ENCODE assay signal across 8 cellular contexts in the genomic region with DNA sequence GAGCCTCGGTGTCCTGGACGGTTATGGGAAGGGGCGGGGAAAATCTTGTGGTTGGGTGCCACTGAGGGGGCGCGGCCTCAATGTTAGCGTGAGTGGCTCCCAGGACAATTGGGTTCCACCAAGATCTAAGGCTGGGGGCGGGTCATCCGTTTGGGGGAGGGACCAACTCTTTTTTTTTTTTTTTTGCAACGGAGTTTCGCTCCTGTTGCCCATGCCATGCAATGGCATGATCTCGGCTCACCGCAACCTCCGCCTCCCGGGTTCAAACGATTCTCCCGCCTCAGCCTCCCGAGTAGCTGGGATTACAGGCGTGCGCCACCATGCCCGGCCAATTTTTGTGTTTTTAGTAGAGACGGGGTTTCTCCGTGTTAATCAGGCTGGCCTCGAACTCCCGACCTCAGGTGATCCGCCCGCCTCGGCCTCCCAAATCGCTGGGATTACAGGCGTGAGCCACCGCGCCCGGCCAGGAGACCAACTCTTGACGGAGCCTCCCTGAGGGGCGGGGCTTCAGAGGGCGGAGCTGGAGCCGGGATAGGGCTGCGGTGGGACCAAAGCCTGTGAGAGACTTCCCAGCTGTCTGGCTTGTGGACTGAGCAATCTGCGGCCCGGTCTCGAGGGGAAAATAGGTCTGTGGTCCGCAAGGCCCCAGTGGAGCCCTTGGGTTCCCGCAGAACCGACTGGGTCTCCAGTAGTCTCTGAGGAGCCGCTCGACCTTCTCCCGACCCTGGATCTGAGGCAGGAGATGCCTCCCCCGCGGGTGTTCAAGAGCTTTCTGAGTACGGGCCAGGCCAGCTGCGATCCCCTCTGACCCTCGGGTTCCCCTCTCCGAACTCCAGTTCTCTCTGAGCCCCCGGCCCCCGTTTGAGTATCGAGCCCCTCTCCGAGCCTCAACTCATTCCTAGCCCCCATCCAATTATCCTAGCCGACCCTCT. TPM values are rescaled to one million over a fixed set of nuclear protein-coding genes. Genes with fewer than 3 reads are reported as not detected.
A peak's percentile ranks its signal among the peaks of the same experiment; 100 is the strongest.
DNase-seq lines count a peak whose midpoint lies in the region; ATAC-seq, FAIRE-seq and TF ChIP-seq lines count a peak whose summit lies in the region.

No MANE protein-coding gene starts in this region.

- POLR2A ChIA-PET in SK-N-SH (lab: Yijun Ruan, JAX) (interaction anchor here (0.6 to 6.5 kb wide), 15 partner anchors 8 to 326 kb away, joined by 3 to 33 read pairs (median 4); a partner anchor contains a TSS), GM12878 (lab: Charles Lee) (interaction anchor here (0.6 to 5.0 kb wide), 6 partner anchors 42 to 849 kb away, joined by 3 to 24 read pairs (median 4); a partner anchor contains a TSS)

- FAIRE-seq in GM12878 (lab: Jason Lieb, UNC): no peak

- peaks cover 14% of the 10 kb centered on the region for H3K79me2 ChIP-seq in SK-N-SH (ENCODE audit: insufficient read depth)
- no peaks in the 10 kb centered on the region; the same call in none of the 2 replicates for H3K79me2 ChIP-seq in GM12878 (ENCODE audit: control insufficient read depth, insufficient read depth, low read length)

- H2AFZ ChIP-seq in SK-N-SH (ENCODE audit: low read depth) (peak overlapping the region; percentile 33), GM12878 (ENCODE audit: control insufficient read depth, low read depth, low read length) (peak overlapping the region; percentile 93)

- H4K20me1 ChIP-seq in SK-N-SH (ENCODE audit: insufficient read depth) (no peaks in the 10 kb centered on the region), GM12878 (ENCODE audit: control insufficient read depth, insufficient read depth) (no peaks in the 10 kb centered on the region)

- H3F3A ChIP-seq in SK-N-SH (replicated peaks; ENCODE audit: insufficient read depth): peaks cover 39% of the 10 kb centered on the region

- peaks cover 8 to 11% of the 10 kb centered on the region in 2 experiments; a peak in 1 of 4 replicates for H3K4me1 ChIP-seq in SK-N-SH (ENCODE audit: control insufficient read depth in 1 of 2, insufficient read depth in 2 of 2, low read depth in 1 of 2, low read length in 1 of 2)
- H3K4me1 ChIP-seq in GM12878 (ENCODE audit: control insufficient read depth, insufficient read depth, low read length): peaks cover 37% of the 10 kb centered on the region

- in situ Hi-C loops in GM12878 (cut with MboI): no loop called here

- H3K4me2 ChIP-seq in SK-N-SH (peak overlapping the region; percentile 77), GM12878 (ENCODE audit: control insufficient read depth, insufficient read depth) (peak overlapping the region; percentile 95)

- TF ChIP-seq RAD21 in SK-N-SH (IDR thresholded peaks at IDR 0.05; ENCODE audit: low read length): no peak
- TF ChIP-seq RAD21 in GM12878 (IDR thresholded peaks at IDR 0.05; ENCODE audit: insufficient read depth, low read depth, low read length): no peak

- CTCF ChIA-PET in SK-N-SH (lab: Yijun Ruan, JAX) (interaction anchor here (1.0 to 4.9 kb wide), 9 partner anchors 9 to 269 kb away, joined by 3 to 42 read pairs (median 4); no protein-coding TSS in a partner anchor), GM12878 (lab: Yijun Ruan, JAX) (interaction anchor here (0.6 to 1.7 kb wide), 15 partner anchors 12 to 337 kb away, joined by 3 to 7 read pairs (median 3); a partner anchor contains a TSS)

- no peaks in the 10 kb centered on the region for H3K27me3 ChIP-seq in SK-N-SH (ENCODE audit: insufficient read depth)
- H3K27me3 ChIP-seq in GM12878 (replicated peaks in 1 of 2; ENCODE audit: control insufficient read depth in 2 of 2, insufficient read depth in 2 of 2, low read length in 1 of 2): no peaks in the 10 kb centered on the region

- peaks cover 5 to 6% of the 10 kb centered on the region in 2 experiments for H3K36me3 ChIP-seq in SK-N-SH (replicated peaks in 1 of 2; ENCODE audit: control insufficient read depth in 1 of 2, insufficient read depth in 2 of 2, low read length in 1 of 2)
- H3K36me3 ChIP-seq in GM12878 (ENCODE audit: control insufficient read depth in 2 of 2, insufficient read depth in 2 of 2, low read length in 1 of 2): peaks cover 0 to 1% of the 10 kb centered on the region in 2 experiments; a peak in 1 of 4 replicates

- SMC1A ChIA-PET in GM12878 (lab: Charles Lee; ENCODE audit: uncharacterized antibody, unreplicated experiment): interaction anchor here (0.8 to 2.2 kb wide), 8 partner anchors 12 to 337 kb away, joined by 3 to 10 read pairs (median 4); a partner anchor contains a TSS

- TF ChIP-seq CTCF in SK-N-SH (IDR thresholded peaks at IDR 0.05) (no peak), GM12878 (IDR thresholded peaks at IDR 0.05 in 2 of 3, conservative IDR thresholded peaks at IDR 0.05 in 1 of 3; ENCODE audit: control insufficient read depth in 2 of 3, extremely low read depth in 1 of 3, insufficient read depth in 1 of 3, low read depth in 3 of 3, low read length in 3 of 3) (no peak)

- no peak for TF ChIP-seq POLR2A in GM12878 (IDR thresholded peaks at IDR 0.05; ENCODE audit: low read depth, low read length)

- 1% methylated on average over 48 of the region's 57 CpGs for WGBS in SK-N-SH (ENCODE audit: low lambda C conversion rate)
- 2% methylated on average over 53 of the region's 57 CpGs for WGBS in GM12878 (ENCODE audit: insufficient coverage, insufficient replicate concordance, low lambda C conversion rate, missing lambda C conversion rate)

- peak overlapping the region; percentile 51 to 80 for H3K27ac ChIP-seq in SK-N-SH (ENCODE audit: low read depth in 2 of 2, low read length in 1 of 2)
- peak overlapping the region; percentile 68 for H3K27ac ChIP-seq in GM12878 (ENCODE audit: control insufficient read depth, insufficient read depth)

- no peaks in the 10 kb centered on the region for H3K9me2 ChIP-seq in SK-N-SH

- intact Hi-C loops in GM12878 (cut with micrococcal nuclease; ENCODE audit: unreplicated experiment): loop anchor here (1.0 to 10.0 kb wide), 3 partner anchors 74 to 338 kb away; a partner anchor contains a TSS

- RAD21 ChIA-PET in GM12878 (lab: Charles Lee; ENCODE audit: unreplicated experiment): interaction anchor here (0.6 to 3.1 kb wide), 9 partner anchors 12 to 714 kb away, joined by 3 to 29 read pairs (median 4); a partner anchor contains a TSS

- peak; percentile 12 to 100 for DNase-seq in activated CD8-positive, alpha-beta memory T cell treated with anti-CD3 and anti-CD28 coated beads for 1 hour (ENCODE audit: extremely low read depth in 1 of 2, low read depth in 1 of 2)
- DNase-seq in activated CD8-positive, alpha-beta memory T cell treated with anti-CD3 and anti-CD28 coated beads for 24 hours: no peak
- DNase-seq in Kasumi-1 (lab: John Stamatoyannopoulos, UW) (peak; percentile 51 to 65), SK-N-SH (peak; percentile 83), GM12878 (ENCODE audit: low read depth, low spot score) (peak; percentile 98), hippocampal formation (lab: John Stamatoyannopoulos, UW) (peak; percentile 10 to 20), putamen (ENCODE audit: low spot score) (peak; percentile 22)

- ATAC-seq in GM12878: peak; percentile 37
- ATAC-seq in GM18868 (IDR thresholded peaks at IDR 0.05; ENCODE audit: unreplicated experiment): no peak

- no TSS peak for BruUV-seq in GM12878 (replicated peaks; lab: Mats Ljungman, UMichigan)

- peak overlapping the region; percentile 71 for H3K9ac ChIP-seq in SK-N-SH
- peak overlapping the region; percentile 72 for H3K9ac ChIP-seq in GM12878 (ENCODE audit: control insufficient read depth, insufficient read depth, low read length)

- no peaks in the 10 kb centered on the region for H3K9me3 ChIP-seq in SK-N-SH
- no peaks in the 10 kb centered on the region; the same call in 2 of the 3 replicates for H3K9me3 ChIP-seq in GM12878 (replicated peaks; ENCODE audit: control insufficient read depth, insufficient read depth, low read length)

- H3K4me3 ChIP-seq in SK-N-SH (ENCODE audit: low read depth in 2 of 2, low read length in 1 of 2) (peak overlapping the region; percentile 48 to 83), GM12878 (peak overlapping the region; percentile 99)

- TF ChIP-seq EP300 in SK-N-SH (IDR thresholded peaks at IDR 0.05; ENCODE audit: borderline replicate concordance in 1 of 2, low read depth in 1 of 2, low read length in 1 of 2) (no peak), GM12878 (IDR thresholded peaks at IDR 0.05; ENCODE audit: borderline replicate concordance in 1 of 2, control insufficient read depth in 1 of 2, low read depth in 2 of 2, low read length in 2 of 2) (no peak)

RNA-seq across cellular contexts. Expression of a gene that starts 1.1 kb away (rescaled TPM):
- 5.9 and 6.9 TPM in 2 replicates for polyA plus RNA-seq in SK-N-SH (2012; rRNA removed)
- polyA plus RNA-seq in SK-N-SH (2012; cell fraction: cytosol; rRNA removed): 2.1 and 3.0 TPM in 2 replicates
- 31.8 and 41.3 TPM in 2 replicates for polyA plus RNA-seq in SK-N-SH (2012; cell fraction: nucleus; rRNA removed)
- 7.6 and 10.3 TPM in 2 replicates for total RNA-seq in GM12878 (2013; cell fraction: nucleolus; rRNA removed)
- 3.1 and 3.5 TPM in 2 replicates for total RNA-seq in GM12878 (2014; rRNA removed)
- total RNA-seq in GM12878 (2014; rRNA removed; fragmentation: Illumina TruSeq; extraction: Trizol): 2.0 and 2.1 TPM in 2 replicates
- 4.1 and 5.5 TPM in 2 replicates for total RNA-seq in GM12878 (2021)
- 5.1 TPM for polyA plus RNA-seq in GM12878 (2011; ENCODE audit: low read depth)
- 7.4 and 12.5 TPM in 2 replicates for polyA plus RNA-seq in GM12878 (2011; rRNA removed)
- polyA plus RNA-seq in GM12878 (2011; cell fraction: cytosol; rRNA removed): 22.9 and 24.4 TPM in 2 replicates
- 36.0 and 72.8 TPM in 2 replicates for polyA plus RNA-seq in GM12878 (2011; cell fraction: nucleus; rRNA removed)
- polyA plus RNA-seq in GM12878 (2012): 18.6 and 21.8 TPM in 2 replicates
- polyA plus RNA-seq in GM12878 (2014; fragmentation: Illumina TruSeq; extraction: Trizol): 0.27 and 0.90 TPM in 2 replicates
- polyA plus RNA-seq in GM12878 (2014; fragmentation: Nextera tagmentation; extraction: Ambion mirVana): 1 to 10 TPM; 1.6 to 2.4 TPM
- 2.4 and 3.7 TPM in 2 replicates for polyA plus RNA-seq in GM12878 (2014; rRNA removed)
- polyA plus RNA-seq in GM12878 (2016; fragmentation: Nextera tagmentation; extraction: Ambion mirVana): 1 to 10 TPM; 1.6 to 3.5 TPM
- polyA minus RNA-seq in GM12878 (2011; rRNA and poly(A)+ RNA removed): 5.4 and 11.1 TPM in 2 replicates
- 4.5 and 7.2 TPM in 2 replicates for polyA minus RNA-seq in GM12878 (2011; cell fraction: cytosol; rRNA and poly(A)+ RNA removed)
- 5.3 and 6.0 TPM in 2 replicates for polyA minus RNA-seq in GM12878 (2011; cell fraction: nucleus; rRNA and poly(A)+ RNA removed)

RNA-seq across cellular contexts. Expression of a gene that starts 48.0 kb away (rescaled TPM):
- polyA plus RNA-seq in SK-N-SH (2012; rRNA removed): 217 and 279 TPM in 2 replicates
- polyA plus RNA-seq in SK-N-SH (2012; cell fraction: cytosol; rRNA removed): 131 and 171 TPM in 2 replicates
- polyA plus RNA-seq in SK-N-SH (2012; cell fraction: nucleus; rRNA removed): 585 and 668 TPM in 2 replicates
- 116 and 119 TPM in 2 replicates for total RNA-seq in GM12878 (2013; cell fraction: nucleolus; rRNA removed)
- total RNA-seq in GM12878 (2014; rRNA removed): 185 and 191 TPM in 2 replicates
- total RNA-seq in GM12878 (2014; rRNA removed; fragmentation: Illumina TruSeq; extraction: Trizol): 75.7 and 84.9 TPM in 2 replicates
- total RNA-seq in GM12878 (2021): 209 and 214 TPM in 2 replicates
- polyA plus RNA-seq in GM12878 (2011; ENCODE audit: low read depth): 241 TPM
- 90.0 and 125 TPM in 2 replicates for polyA plus RNA-seq in GM12878 (2011; rRNA removed)
- polyA plus RNA-seq in GM12878 (2011; cell fraction: cytosol; rRNA removed): 216 and 299 TPM in 2 replicates
- polyA plus RNA-seq in GM12878 (2011; cell fraction: nucleus; rRNA removed): 406 and 469 TPM in 2 replicates
- polyA plus RNA-seq in GM12878 (2012): 202 and 220 TPM in 2 replicates
- polyA plus RNA-seq in GM12878 (2014; fragmentation: Illumina TruSeq; extraction: Trizol): 96.9 and 136 TPM in 2 replicates
- 100 to 1,000 TPM in 1 of 2 experiments, 10 to 100 TPM in 1; 85.7 to 127 TPM for polyA plus RNA-seq in GM12878 (2014; fragmentation: Nextera tagmentation; extraction: Ambion mirVana)
- 155 and 157 TPM in 2 replicates for polyA plus RNA-seq in GM12878 (2014; rRNA removed)
- 100 to 1,000 TPM; 165 to 184 TPM for polyA plus RNA-seq in GM12878 (2016; fragmentation: Nextera tagmentation; extraction: Ambion mirVana)
- polyA minus RNA-seq in GM12878 (2011; rRNA and poly(A)+ RNA removed): 126 TPM in 2 replicates
- 71.8 and 78.3 TPM in 2 replicates for polyA minus RNA-seq in GM12878 (2011; cell fraction: cytosol; rRNA and poly(A)+ RNA removed)
- polyA minus RNA-seq in GM12878 (2011; cell fraction: nucleus; rRNA and poly(A)+ RNA removed): 91.3 and 138 TPM in 2 replicates

RNA-seq across cellular contexts. Expression of a gene that starts 48.0 kb away (rescaled TPM):
- polyA plus RNA-seq in SK-N-SH (2012; rRNA removed) (41.9 and 56.7 TPM in 2 replicates), GM12878 (2011; rRNA removed) (142 and 153 TPM in 2 replicates), GM12878 (2014; fragmentation: Illumina TruSeq; extraction: Trizol) (136 and 144 TPM in 2 replicates), GM12878 (2014; fragmentation: Nextera tagmentation; extraction: Ambion mirVana) (10 to 100 TPM in 1 of 2 experiments, 1 to 10 TPM in 1; 4.7 to 11.4 TPM), GM12878 (2014; rRNA removed) (61.5 and 70.9 TPM in 2 replicates), GM12878 (2016; fragmentation: Nextera tagmentation; extraction: Ambion mirVana) (10 to 100 TPM; 46.6 to 48.6 TPM)
- polyA plus RNA-seq in SK-N-SH (2012; cell fraction: cytosol; rRNA removed): 37.7 and 43.4 TPM in 2 replicates
- polyA plus RNA-seq in SK-N-SH (2012; cell fraction: nucleus; rRNA removed): 55.0 and 78.3 TPM in 2 replicates
- total RNA-seq in GM12878 (2013; cell fraction: nucleolus; rRNA removed): 119 and 124 TPM in 2 replicates
- total RNA-seq in GM12878 (2014; rRNA removed) (42.4 and 51.4 TPM in 2 replicates), GM12878 (2014; rRNA removed; fragmentation: Illumina TruSeq; extraction: Trizol) (61.5 and 68.4 TPM in 2 replicates), GM12878 (2021) (119 and 126 TPM in 2 replicates)
- polyA plus RNA-seq in GM12878 (2011; ENCODE audit: low read depth): 24.1 TPM
- 123 and 124 TPM in 2 replicates for polyA plus RNA-seq in GM12878 (2011; cell fraction: cytosol; rRNA removed)
- polyA plus RNA-seq in GM12878 (2011; cell fraction: nucleus; rRNA removed): 91.3 and 119 TPM in 2 replicates
- 34.4 and 39.2 TPM in 2 replicates for polyA plus RNA-seq in GM12878 (2012)
- polyA minus RNA-seq in GM12878 (2011; rRNA and poly(A)+ RNA removed): 217 and 230 TPM in 2 replicates
- 22.3 and 47.3 TPM in 2 replicates for polyA minus RNA-seq in GM12878 (2011; cell fraction: cytosol; rRNA and poly(A)+ RNA removed)
- polyA minus RNA-seq in GM12878 (2011; cell fraction: nucleus; rRNA and poly(A)+ RNA removed): 25.1 and 56.5 TPM in 2 replicates
